ENCODE assay signal across 15 cellular contexts in genomic region chr18:68436485-68436884, GRCh38.
DNase-seq lines count a peak whose midpoint lies in the region; ATAC-seq and TF ChIP-seq lines count a peak whose summit lies in the region.
"Had no signal": no experiment of that assay in that cellular context is flagged by ENCODE, and none has a peak within 500 bp of the region (broad histone marks: within the 10 kb centered on the region; RNA-seq: fewer than 3 reads in every experiment).

No MANE protein-coding gene starts in this region.

- no peak for TF ChIP-seq CTCF in cardiac fibroblast (IDR thresholded peaks at IDR 0.05; ENCODE audit: low read depth, low read length)

- peak; percentile 12 for DNase-seq in GF-D8 (lab: John Stamatoyannopoulos, UW)
- DNase-seq in NCI-H226, result peak; percentile 37
- DNase-seq in cardiac fibroblast (ENCODE audit: low read depth in 2 of 2), result peak; percentile 78 to 90
- DNase-seq in myocyte (ENCODE audit: low read depth), result peak; percentile 48
- no peak for DNase-seq in activated CD4-positive, alpha-beta T cell treated with anti-CD3 and anti-CD28 coated beads, Interleukin-2, amount 50 U/mL, for 4 hours
- DNase-seq in activated naive CD4-positive, alpha-beta T cell treated with Interleukin-2 at 50 U/mL for 16 hours, result no peak
- DNase-seq: activated CD4-positive, alpha-beta T cell treated with anti-CD3 and anti-CD28 coated beads, Interleukin-2, amount 10 ng/mL, durations not matched to agents 24 days and 14 days; CD8-positive, alpha-beta T cell; NCI-H2081 treated with DMSO at 0.1 percent for 48 hours; nucleus accumbens; testis had no signal

- H3K4me3 ChIP-seq in cardiac fibroblast (replicated peaks in 1 of 2; ENCODE audit: low read depth in 2 of 2, low read length in 2 of 2), result no peak overlapping the region
- H3K4me3 ChIP-seq: K562, lung, testis had no signal

- ATAC-seq in GM18868 (IDR thresholded peaks at IDR 0.05; ENCODE audit: unreplicated experiment) (no peak), GM18870 (IDR thresholded peaks at IDR 0.05; ENCODE audit: unreplicated experiment) (no peak)
- ATAC-seq: CD8-positive, alpha-beta T cell; K562 had no signal

Comparison
In these comparisons a context has a peak if more than half of its experiments do, and no peak if none do; other contexts are left out.
1. DNase-seq: peak in GF-D8 (single experiment), NCI-H226 (single experiment), cardiac fibroblast (2 of 2) and myocyte (single experiment); none in activated CD4-positive, alpha-beta T cell treated with anti-CD3 and anti-CD28 coated beads, Interleukin-2, amount 50 U/mL, for 4 hours (0 of 2) and activated naive CD4-positive, alpha-beta T cell treated with Interleukin-2 at 50 U/mL for 16 hours (single experiment).